9 cellular contexts compared by ENCODE assay signal in genomic region chr16:85137323-85138072, GRCh38. TPM values are rescaled to one million over a fixed set of nuclear protein-coding genes. Genes with fewer than 3 reads are reported as not detected.
DNase-seq lines count a peak whose midpoint lies in the region; ATAC-seq and TF ChIP-seq lines count a peak whose summit lies in the region.
"Had no signal": no experiment of that assay in that cellular context is flagged by ENCODE, and none has a peak within 500 bp of the region (broad histone marks: within the 10 kb centered on the region; RNA-seq: fewer than 3 reads in every experiment).

No MANE protein-coding gene starts in this region.

- no peak overlapping the region for H3K23ac ChIP-seq in neuronal stem cell (ENCODE audit: low read depth, low read length, poor library complexity)

- peak overlapping the region; percentile 45 for H3K4me3 ChIP-seq in fibroblast of the aortic adventitia (ENCODE audit: low read depth, low read length)
- no peak overlapping the region for H3K4me3 ChIP-seq in neuronal stem cell (ENCODE audit: low read length in 2 of 2)

- H3K14ac ChIP-seq in neuronal stem cell (ENCODE audit: low read length), result no peak overlapping the region

- no peaks in the 10 kb centered on the region for H3K27me3 ChIP-seq in neuronal stem cell (ENCODE audit: control insufficient read depth in 3 of 3, insufficient read depth in 3 of 3, low read depth in 1 of 3, low read length in 3 of 3)

- no peak overlapping the region for H2BK5ac ChIP-seq in neuronal stem cell (ENCODE audit: low read length)

- H3K4me1 ChIP-seq in neuronal stem cell (ENCODE audit: control insufficient read depth in 2 of 2, insufficient read depth in 1 of 2, low read depth in 1 of 2, low read length in 2 of 2), result peaks cover 5 to 35% of the 10 kb centered on the region in 2 donors

- DNase-seq in AG20443 (ENCODE audit: low spot score) (peak; percentile 96), SHP77 treated with DMSO at 0.1 percent for 48 hours (lab: John Stamatoyannopoulos, UW) (peak; percentile 24), fibroblast of the aortic adventitia (ENCODE audit: low read depth) (peak; percentile 94), neuronal stem cell (ENCODE audit: low spot score) (no peak), NCI-H2171 treated with DMSO at 0.1 percent for 48 hours (lab: John Stamatoyannopoulos, UW) (no peak)
- DNase-seq in NK-92 treated with Interleukin-12 subunit alpha and Interleukin-12 subunit beta, amount 100 ng/mL, for 24 hours (lab: John Stamatoyannopoulos, UW), result no peak
- DNase-seq: activated B cell treated with CpG ODN at 0.5 μM for 24 hours had no signal

- H2AK5ac ChIP-seq in neuronal stem cell (ENCODE audit: low read depth, low read length), result peak overlapping the region; percentile 6

- no peak overlapping the region for H2BK15ac ChIP-seq in neuronal stem cell (ENCODE audit: low read length)

- no peak overlapping the region for H3K9ac ChIP-seq in neuronal stem cell (ENCODE audit: low read depth, low read length, poor library complexity)

- peak overlapping the region; percentile 90 for H2AFZ ChIP-seq in neuronal stem cell (ENCODE audit: low read length)

- H2BK12ac ChIP-seq in neuronal stem cell (ENCODE audit: low read length), result no peak overlapping the region

- H3K79me1 ChIP-seq in neuronal stem cell (ENCODE audit: low read depth, low read length), result no peaks in the 10 kb centered on the region

- H4K91ac ChIP-seq in neuronal stem cell (ENCODE audit: low read depth, low read length, poor library complexity), result no peak overlapping the region

- H3K18ac ChIP-seq in neuronal stem cell (ENCODE audit: low read length), result peak overlapping the region; percentile 24

- no CpG with 5 or more reads among the region's 29 CpGs for WGBS in neuronal stem cell (ENCODE audit: extremely low coverage in 2 of 2, insufficient read length in 2 of 2, insufficient replicate concordance in 1 of 2), 2 donors

- no peak for TF ChIP-seq CTCF in fibroblast of the aortic adventitia (IDR thresholded peaks at IDR 0.05; ENCODE audit: insufficient read depth, low read length)

- H3K27ac ChIP-seq in neuronal stem cell (replicated peaks; ENCODE audit: low read length), result no peak overlapping the region

- no peak overlapping the region for H3K4me2 ChIP-seq in neuronal stem cell (ENCODE audit: insufficient read depth, low read length, poor library complexity, severe bottlenecking)

- peak overlapping the region; percentile 14 for H2BK120ac ChIP-seq in neuronal stem cell (ENCODE audit: low read depth, low read length)

- no peak overlapping the region for H4K8ac ChIP-seq in neuronal stem cell (ENCODE audit: low read depth, low read length)

- H3K9me3 ChIP-seq in neuronal stem cell (replicated peaks in 1 of 2; ENCODE audit: control insufficient read depth in 2 of 2, insufficient read depth in 1 of 2, low read depth in 1 of 2, low read length in 2 of 2), result peaks cover 0 to 2% of the 10 kb centered on the region in 2 donors

- no peaks in the 10 kb centered on the region for H3K36me3 ChIP-seq in neuronal stem cell (replicated peaks in 1 of 2; ENCODE audit: control insufficient read depth in 2 of 2, insufficient read depth in 2 of 2, low read length in 2 of 2)

- ATAC-seq in GM21528 (IDR thresholded peaks at IDR 0.05; ENCODE audit: low FRiP score, unreplicated experiment), result no peak
- no peak for ATAC-seq in GM18867 (IDR thresholded peaks at IDR 0.05; ENCODE audit: unreplicated experiment)

- H3K4ac ChIP-seq in neuronal stem cell (ENCODE audit: low read length), result no peak overlapping the region

RNA-seq across cellular contexts. Expression of gene CIBAR2, which starts 25.2 kb away (rescaled TPM):
- not detected in 2 replicates for total RNA-seq in fibroblast of the aortic adventitia (ENCODE audit: low replicate concordance)
- 0.45 TPM for polyA plus RNA-seq in neuronal stem cell (2013, experiment 1 of 2)
- 0.51 TPM for polyA plus RNA-seq in neuronal stem cell (2013, experiment 2 of 2)
- total RNA-seq: activated B cell treated with CpG ODN at 0.5 μM for 24 hours had no signal

Comparison
In these comparisons a context has a peak if more than half of its experiments do, and no peak if none do; other contexts are left out.
1. DNase-seq: peak in AG20443 (single experiment), SHP77 treated with DMSO at 0.1 percent for 48 hours (single experiment) and fibroblast of the aortic adventitia (single experiment); none in neuronal stem cell (single experiment), NK-92 treated with Interleukin-12 subunit alpha and Interleukin-12 subunit beta, amount 100 ng/mL, for 24 hours (single experiment) and NCI-H2171 treated with DMSO at 0.1 percent for 48 hours (single experiment).